ENCODE assay signal across 18 cellular contexts in genomic region chr17:41048441-41048840, GRCh38. TPM values are rescaled to one million over a fixed set of nuclear protein-coding genes. Genes with fewer than 3 reads are reported as not detected.
DNase-seq lines count a peak whose midpoint lies in the region; ATAC-seq, FAIRE-seq and TF ChIP-seq lines count a peak whose summit lies in the region.
"Had no signal": no experiment of that assay in that cellular context is flagged by ENCODE, and none has a peak within 500 bp of the region (broad histone marks: within the 10 kb centered on the region; RNA-seq: fewer than 3 reads in every experiment).

No MANE protein-coding gene starts in this region.

- H3K4me3 ChIP-seq in CD4-positive, alpha-beta memory T cell (ENCODE audit: low read length in 2 of 2): no peak overlapping the region
- H3K4me3 ChIP-seq: adrenal gland, spleen had no signal

- peaks cover 3% of the 10 kb centered on the region for H3K27me3 Mint-ChIP-seq in nephron progenitor cell (ENCODE audit: low read depth, poor library complexity)
- H3K27me3 Mint-ChIP-seq in CD4-positive, alpha-beta memory T cell: peaks cover 21 to 28% of the 10 kb centered on the region in 2 donors

- intact Hi-C loops in CD4-positive, alpha-beta memory T cell (cut with micrococcal nuclease): no loop called here

- H3K4me3 Mint-ChIP-seq in nephron progenitor cell: no peak overlapping the region
- no peak overlapping the region for H3K4me3 Mint-ChIP-seq in CD4-positive, alpha-beta memory T cell
- H3K4me3 Mint-ChIP-seq: activated CD4-positive, alpha-beta T cell treated with anti-CD3 and anti-CD28 coated beads, Interleukin-2, amount 10 ng/mL, durations not matched to agents 24 days and 14 days had no signal

- ATAC-seq in SK-N-SH treated with all-trans-retinoic acid at 6 μM for 48 hours: peak; percentile 28; the same call in 1 of the 3 replicates
- ATAC-seq in GM21367 (IDR thresholded peaks at IDR 0.05; ENCODE audit: unreplicated experiment): no peak

- peak; percentile 83 for FAIRE-seq in H54 (lab: Jason Lieb, UNC)

- no peaks in the 10 kb centered on the region for H3K36me3 ChIP-seq in CD4-positive, alpha-beta memory T cell (ENCODE audit: insufficient read depth, low read length)
- H3K36me3 ChIP-seq: adrenal gland, spleen had no signal

- POLR2A ChIA-PET in CD4-positive, alpha-beta memory T cell (lab: Charles Lee; ENCODE audit: partially characterized antibody): no interaction called here

- H3K27ac Mint-ChIP-seq in nephron progenitor cell: no peak overlapping the region
- H3K27ac Mint-ChIP-seq in CD4-positive, alpha-beta memory T cell: no peak overlapping the region
- H3K27ac Mint-ChIP-seq: activated CD4-positive, alpha-beta T cell treated with anti-CD3 and anti-CD28 coated beads, Interleukin-2, amount 10 ng/mL, durations not matched to agents 24 days and 14 days had no signal

- no peaks in the 10 kb centered on the region for H3K36me3 Mint-ChIP-seq in nephron progenitor cell (ENCODE audit: low read depth)
- H3K36me3 Mint-ChIP-seq in CD4-positive, alpha-beta memory T cell: no peaks in the 10 kb centered on the region

- no peaks in the 10 kb centered on the region for H3K4me1 Mint-ChIP-seq in nephron progenitor cell
- H3K4me1 Mint-ChIP-seq in CD4-positive, alpha-beta memory T cell: peaks cover 0 to 5% (median 2%) of the 10 kb centered on the region in 4 donors
- H3K4me1 Mint-ChIP-seq: activated CD4-positive, alpha-beta T cell treated with anti-CD3 and anti-CD28 coated beads, Interleukin-2, amount 10 ng/mL, durations not matched to agents 24 days and 14 days had no signal

- no peak for TF ChIP-seq CTCF in nephron progenitor cell (IDR thresholded peaks at IDR 0.05)

- DNase-seq in A172 (ENCODE audit: low spot score): peak; percentile 64
- DNase-seq in H54 (ENCODE audit: insufficient read length, low spot score): peak; percentile 61
- peak; percentile 54 for DNase-seq in foreskin melanocyte
- DNase-seq in NCI-H345 (lab: John Stamatoyannopoulos, UW): no peak
- no peak for DNase-seq in nephron progenitor cell
- DNase-seq in CD4-positive, alpha-beta memory T cell: no peak
- DNase-seq: ACHN; activated CD4-positive, alpha-beta T cell treated with anti-CD3 and anti-CD28 coated beads, Interleukin-2, amount 10 ng/mL, durations not matched to agents 24 days and 14 days; activated T-cell treated with anti-CD3 and anti-CD28 coated beads, Interleukin-2, amount 50 U/mL, for 48 hours; adrenal gland; cortex of kidney; NCI-H510A treated with DMSO at 0.1 percent for 48 hours; spleen had no signal

- peaks cover 0 to under 1% of the 10 kb centered on the region in 2 donors for H3K9me3 ChIP-seq in CD4-positive, alpha-beta memory T cell (ENCODE audit: control insufficient read depth in 1 of 2, low read length in 2 of 2)
- H3K9me3 ChIP-seq: adrenal gland had no signal

- H3K27me3 ChIP-seq in CD4-positive, alpha-beta memory T cell (ENCODE audit: insufficient read depth, low read length): peaks cover 5% of the 10 kb centered on the region
- H3K27me3 ChIP-seq: adrenal gland had no signal

- no peak overlapping the region for H3K27ac ChIP-seq in CD4-positive, alpha-beta memory T cell (ENCODE audit: low read depth, low read length)
- H3K27ac ChIP-seq: adrenal gland, spleen had no signal

- no peak for TF ChIP-seq POLR2A in H54 (IDR thresholded peaks at IDR 0.05; ENCODE audit: low read depth, low read length)

- CTCF ChIA-PET in CD4-positive, alpha-beta memory T cell (lab: Charles Lee; ENCODE audit: partially characterized antibody): no interaction called here

- no peaks in the 10 kb centered on the region for H3K4me1 ChIP-seq in CD4-positive, alpha-beta memory T cell (ENCODE audit: insufficient read depth, low read length)
- H3K4me1 ChIP-seq: adrenal gland, spleen had no signal

- H3K9me3 Mint-ChIP-seq in nephron progenitor cell: peaks cover 17% of the 10 kb centered on the region
- H3K9me3 Mint-ChIP-seq in CD4-positive, alpha-beta memory T cell: peaks cover 0 to 7% (median 4%) of the 10 kb centered on the region in 8 donors
- H3K9me3 Mint-ChIP-seq: activated CD4-positive, alpha-beta T cell treated with anti-CD3 and anti-CD28 coated beads, Interleukin-2, amount 10 ng/mL, durations not matched to agents 24 days and 14 days had no signal

TF ChIP-seq in SK-N-SH treated with all-trans-retinoic acid at 6 μM for 48 hours, 23 proteins besides CTCF, POLR2A, EP300 and RAD21:
- TF ChIP-seq ZFP30 (CRISPR knock-in tag; IDR thresholded peaks at IDR 0.05): no peak
- no peak for TF ChIP-seq PATZ1 (CRISPR knock-in tag; IDR thresholded peaks at IDR 0.05; ENCODE audit: borderline replicate concordance)
- no peak for TF ChIP-seq POU6F1 (CRISPR knock-in tag; IDR thresholded peaks at IDR 0.05; ENCODE audit: borderline replicate concordance, low read depth)
- TF ChIP-seq CREB5 (CRISPR knock-in tag; IDR thresholded peaks at IDR 0.05; ENCODE audit: low read depth): no peak

RNA-seq across cellular contexts. Expression of gene KRTAP2-1, which starts 1.3 kb away (rescaled TPM):
- not detected in 2 replicates for total RNA-seq in A172 (2014; rRNA removed; shearing (Covaris generic))
- total RNA-seq in CD4-positive, alpha-beta memory T cell: not detected
- not detected for polyA plus RNA-seq in CD4-positive, alpha-beta memory T cell
- total RNA-seq: activated CD4-positive, alpha-beta T cell treated with anti-CD3 and anti-CD28 coated beads, Interleukin-2, amount 10 ng/mL, durations not matched to agents 24 days and 14 days; adrenal gland; omental fat pad; spleen; subcutaneous adipose tissue; T-helper 2 cell treated with Interferon-gamma antibody and Interleukin-4, amounts not matched to agents 100 ng/mL and 5 ng/mL, for 36 hours had no signal
- polyA plus RNA-seq: adrenal gland, spleen had no signal

RNA-seq across cellular contexts. Expression of gene KRTAP2-2, which starts 6.6 kb away (rescaled TPM):
- not detected in 2 replicates for total RNA-seq in A172 (2014; rRNA removed; shearing (Covaris generic))
- not detected for total RNA-seq in CD4-positive, alpha-beta memory T cell
- polyA plus RNA-seq in CD4-positive, alpha-beta memory T cell: not detected
- total RNA-seq: activated CD4-positive, alpha-beta T cell treated with anti-CD3 and anti-CD28 coated beads, Interleukin-2, amount 10 ng/mL, durations not matched to agents 24 days and 14 days; adrenal gland; omental fat pad; spleen; subcutaneous adipose tissue; T-helper 2 cell treated with Interferon-gamma antibody and Interleukin-4, amounts not matched to agents 100 ng/mL and 5 ng/mL, for 36 hours had no signal
- polyA plus RNA-seq: adrenal gland, spleen had no signal

RNA-seq across cellular contexts. Expression of gene KRTAP1-1, which starts 7.2 kb away (rescaled TPM):
- not detected in 2 replicates for total RNA-seq in A172 (2014; rRNA removed; shearing (Covaris generic))
- not detected for total RNA-seq in CD4-positive, alpha-beta memory T cell
- not detected for polyA plus RNA-seq in CD4-positive, alpha-beta memory T cell
- total RNA-seq: activated CD4-positive, alpha-beta T cell treated with anti-CD3 and anti-CD28 coated beads, Interleukin-2, amount 10 ng/mL, durations not matched to agents 24 days and 14 days; adrenal gland; omental fat pad; spleen; subcutaneous adipose tissue; T-helper 2 cell treated with Interferon-gamma antibody and Interleukin-4, amounts not matched to agents 100 ng/mL and 5 ng/mL, for 36 hours had no signal
- polyA plus RNA-seq: adrenal gland, spleen had no signal

RNA-seq across cellular contexts. Expression of gene KRTAP2-3, which starts 11.5 kb away (rescaled TPM):
- 0.69 and 1.00 TPM in 2 replicates for total RNA-seq in A172 (2014; rRNA removed; shearing (Covaris generic))
- total RNA-seq in CD4-positive, alpha-beta memory T cell: not detected
- polyA plus RNA-seq in CD4-positive, alpha-beta memory T cell: not detected
- total RNA-seq: activated CD4-positive, alpha-beta T cell treated with anti-CD3 and anti-CD28 coated beads, Interleukin-2, amount 10 ng/mL, durations not matched to agents 24 days and 14 days; adrenal gland; omental fat pad; spleen; subcutaneous adipose tissue; T-helper 2 cell treated with Interferon-gamma antibody and Interleukin-4, amounts not matched to agents 100 ng/mL and 5 ng/mL, for 36 hours had no signal
- polyA plus RNA-seq: adrenal gland, spleen had no signal

RNA-seq across cellular contexts. Expression of gene KRTAP1-3, which starts 13.8 kb away (rescaled TPM):
- total RNA-seq in A172 (2014; rRNA removed; shearing (Covaris generic)): not detected in 2 replicates
- total RNA-seq in CD4-positive, alpha-beta memory T cell: not detected
- polyA plus RNA-seq in CD4-positive, alpha-beta memory T cell: not detected
- total RNA-seq: activated CD4-positive, alpha-beta T cell treated with anti-CD3 and anti-CD28 coated beads, Interleukin-2, amount 10 ng/mL, durations not matched to agents 24 days and 14 days; adrenal gland; omental fat pad; spleen; subcutaneous adipose tissue; T-helper 2 cell treated with Interferon-gamma antibody and Interleukin-4, amounts not matched to agents 100 ng/mL and 5 ng/mL, for 36 hours had no signal
- polyA plus RNA-seq: adrenal gland, spleen had no signal

Comparison
In these comparisons a context has a peak if more than half of its experiments do, and no peak if none do; other contexts are left out.
1. DNase-seq: peak in A172 (single experiment), H54 (single experiment) and foreskin melanocyte (single experiment); none in NCI-H345 (single experiment), nephron progenitor cell (single experiment) and CD4-positive, alpha-beta memory T cell (0 of 5).